ENCODE assay signal across 8 cellular contexts in genomic region chr16:20774703-20775362, GRCh38. TPM values are rescaled to one million over a fixed set of nuclear protein-coding genes. Genes with fewer than 3 reads are reported as not detected.
DNase-seq lines count a peak whose midpoint lies in the region; ATAC-seq lines count a peak whose summit lies in the region.

No MANE protein-coding gene starts in this region.

- intact Hi-C loops in activated T-helper 1 cell treated with anti-CD3 and anti-CD28 coated beads, Interleukin-12 subunit alpha, Interleukin-12 subunit beta, Interleukin-2, Interleukin-4 antibody, amounts not matched to agents 30 ng/mL and 10 ng/mL and 1 ng/mL, durations not matched to agents 14 hours and 24 hours and 36 hours (cut with micrococcal nuclease) = no loop called here

- H3K4me3 ChIP-seq in skeletal muscle cell (ENCODE audit: low read depth, low read length) = no peak overlapping the region

- no peaks in the 10 kb centered on the region for H3K9me3 Mint-ChIP-seq in activated T-helper 1 cell treated with anti-CD3 and anti-CD28 coated beads, Interleukin-12 subunit alpha, Interleukin-12 subunit beta, Interleukin-2, Interleukin-4 antibody, amounts not matched to agents 30 ng/mL and 10 ng/mL and 1 ng/mL, durations not matched to agents 14 hours and 24 hours and 36 hours

- ATAC-seq in GM21619 (IDR thresholded peaks at IDR 0.05; ENCODE audit: unreplicated experiment) (no peak), HG03439 (IDR thresholded peaks at IDR 0.05; ENCODE audit: unreplicated experiment) (no peak)

- H3K4me1 Mint-ChIP-seq in activated T-helper 1 cell treated with anti-CD3 and anti-CD28 coated beads, Interleukin-12 subunit alpha, Interleukin-12 subunit beta, Interleukin-2, Interleukin-4 antibody, amounts not matched to agents 30 ng/mL and 10 ng/mL and 1 ng/mL, durations not matched to agents 14 hours and 24 hours and 36 hours (ENCODE audit: low read depth) = no peaks in the 10 kb centered on the region

- H3K27ac Mint-ChIP-seq in activated T-helper 1 cell treated with anti-CD3 and anti-CD28 coated beads, Interleukin-12 subunit alpha, Interleukin-12 subunit beta, Interleukin-2, Interleukin-4 antibody, amounts not matched to agents 30 ng/mL and 10 ng/mL and 1 ng/mL, durations not matched to agents 14 hours and 24 hours and 36 hours = no peak overlapping the region

- no peaks in the 10 kb centered on the region for H3K36me3 Mint-ChIP-seq in activated T-helper 1 cell treated with anti-CD3 and anti-CD28 coated beads, Interleukin-12 subunit alpha, Interleukin-12 subunit beta, Interleukin-2, Interleukin-4 antibody, amounts not matched to agents 30 ng/mL and 10 ng/mL and 1 ng/mL, durations not matched to agents 14 hours and 24 hours and 36 hours (ENCODE audit: low read depth)

- DNase-seq in DMS153 (lab: John Stamatoyannopoulos, UW) = peak; percentile 34
- DNase-seq in HT1080 (ENCODE audit: low read depth) = peak; percentile 80
- DNase-seq in RKO (ENCODE audit: low spot score) = peak; percentile 69
- DNase-seq in activated T-helper 1 cell treated with anti-CD3 and anti-CD28 coated beads, Interleukin-12 subunit alpha, Interleukin-12 subunit beta, Interleukin-2, Interleukin-4 antibody, amounts not matched to agents 30 ng/mL and 10 ng/mL and 1 ng/mL, durations not matched to agents 14 hours and 24 hours and 36 hours (ENCODE audit: low spot score) = peak; percentile 31
- DNase-seq in glomerular endothelial cell (ENCODE audit: extremely low read depth, low read depth, low spot score) = peak; percentile 25
- peak; percentile 8 for DNase-seq in skeletal muscle cell (ENCODE audit: low read depth)

- H3K27me3 Mint-ChIP-seq in activated T-helper 1 cell treated with anti-CD3 and anti-CD28 coated beads, Interleukin-12 subunit alpha, Interleukin-12 subunit beta, Interleukin-2, Interleukin-4 antibody, amounts not matched to agents 30 ng/mL and 10 ng/mL and 1 ng/mL, durations not matched to agents 14 hours and 24 hours and 36 hours (ENCODE audit: insufficient read depth) = no peaks in the 10 kb centered on the region

- no peak overlapping the region for H3K4me3 Mint-ChIP-seq in activated T-helper 1 cell treated with anti-CD3 and anti-CD28 coated beads, Interleukin-12 subunit alpha, Interleukin-12 subunit beta, Interleukin-2, Interleukin-4 antibody, amounts not matched to agents 30 ng/mL and 10 ng/mL and 1 ng/mL, durations not matched to agents 14 hours and 24 hours and 36 hours

RNA-seq across cellular contexts. Expression of gene ACSM3, which starts 11.0 kb away (rescaled TPM):
- 0.45 and 0.70 TPM in 2 replicates for total RNA-seq in HT1080 (2014; rRNA removed; shearing (Covaris generic))
- 0.95 and 1.9 TPM in 2 replicates for polyA plus RNA-seq in HT1080 (2015; cell fraction: cytosol; rRNA removed)
- 1.1 and 1.9 TPM in 2 replicates for polyA plus RNA-seq in HT1080 (2015; cell fraction: nucleus; rRNA removed)
- total RNA-seq in activated T-helper 1 cell treated with anti-CD3 and anti-CD28 coated beads, Interleukin-12 subunit alpha, Interleukin-12 subunit beta, Interleukin-2, Interleukin-4 antibody, amounts not matched to agents 30 ng/mL and 10 ng/mL and 1 ng/mL, durations not matched to agents 14 hours and 24 hours and 36 hours = 1.9 and 2.9 TPM in 2 replicates
- total RNA-seq in glomerular endothelial cell = 22.0 and 68.4 TPM in 2 replicates

RNA-seq across cellular contexts. Expression of gene ERI2, which starts 31.4 kb away (rescaled TPM):
- total RNA-seq in HT1080 (2014; rRNA removed; shearing (Covaris generic)) = 23.8 and 26.0 TPM in 2 replicates
- 19.1 and 26.6 TPM in 2 replicates for polyA plus RNA-seq in HT1080 (2015; cell fraction: cytosol; rRNA removed)
- 51.7 and 70.9 TPM in 2 replicates for polyA plus RNA-seq in HT1080 (2015; cell fraction: nucleus; rRNA removed)
- total RNA-seq in activated T-helper 1 cell treated with anti-CD3 and anti-CD28 coated beads, Interleukin-12 subunit alpha, Interleukin-12 subunit beta, Interleukin-2, Interleukin-4 antibody, amounts not matched to agents 30 ng/mL and 10 ng/mL and 1 ng/mL, durations not matched to agents 14 hours and 24 hours and 36 hours = 13.9 and 14.2 TPM in 2 replicates
- total RNA-seq in glomerular endothelial cell = 10.3 and 11.3 TPM in 2 replicates

RNA-seq across cellular contexts. Expression of gene REXO5, which starts 31.5 kb away (rescaled TPM):
- 11.4 and 13.9 TPM in 2 replicates for total RNA-seq in HT1080 (2014; rRNA removed; shearing (Covaris generic))
- 11.1 and 12.4 TPM in 2 replicates for polyA plus RNA-seq in HT1080 (2015; cell fraction: cytosol; rRNA removed)
- polyA plus RNA-seq in HT1080 (2015; cell fraction: nucleus; rRNA removed) = 40.6 and 41.2 TPM in 2 replicates
- 7.7 and 8.3 TPM in 2 replicates for total RNA-seq in activated T-helper 1 cell treated with anti-CD3 and anti-CD28 coated beads, Interleukin-12 subunit alpha, Interleukin-12 subunit beta, Interleukin-2, Interleukin-4 antibody, amounts not matched to agents 30 ng/mL and 10 ng/mL and 1 ng/mL, durations not matched to agents 14 hours and 24 hours and 36 hours
- 4.2 and 6.1 TPM in 2 replicates for total RNA-seq in glomerular endothelial cell

RNA-seq across cellular contexts. Expression of gene THUMPD1, which starts 33.2 kb away (rescaled TPM):
- total RNA-seq in HT1080 (2014; rRNA removed; shearing (Covaris generic)) = 49.1 and 53.9 TPM in 2 replicates
- polyA plus RNA-seq in HT1080 (2015; cell fraction: cytosol; rRNA removed) = 25.4 and 30.1 TPM in 2 replicates
- polyA plus RNA-seq in HT1080 (2015; cell fraction: nucleus; rRNA removed) = 45.8 and 48.1 TPM in 2 replicates
- 42.4 and 43.3 TPM in 2 replicates for total RNA-seq in activated T-helper 1 cell treated with anti-CD3 and anti-CD28 coated beads, Interleukin-12 subunit alpha, Interleukin-12 subunit beta, Interleukin-2, Interleukin-4 antibody, amounts not matched to agents 30 ng/mL and 10 ng/mL and 1 ng/mL, durations not matched to agents 14 hours and 24 hours and 36 hours
- 25.2 and 62.5 TPM in 2 replicates for total RNA-seq in glomerular endothelial cell

Comparison
In these comparisons a context has a peak if more than half of its experiments do, and no peak if none do; other contexts are left out.
1. DNase-seq: peak in every context shown above with its lines; median percentile 80 in HT1080; 69 in RKO; 34 in DMS153; 31 in activated T-helper 1 cell treated with anti-CD3 and anti-CD28 coated beads, Interleukin-12 subunit alpha, Interleukin-12 subunit beta, Interleukin-2, Interleukin-4 antibody, amounts not matched to agents 30 ng/mL and 10 ng/mL and 1 ng/mL, durations not matched to agents 14 hours and 24 hours and 36 hours; 25 in glomerular endothelial cell; 8 in skeletal muscle cell.